Comparison of ENCODE assay signal across 8 cellular contexts in the genomic region with DNA sequence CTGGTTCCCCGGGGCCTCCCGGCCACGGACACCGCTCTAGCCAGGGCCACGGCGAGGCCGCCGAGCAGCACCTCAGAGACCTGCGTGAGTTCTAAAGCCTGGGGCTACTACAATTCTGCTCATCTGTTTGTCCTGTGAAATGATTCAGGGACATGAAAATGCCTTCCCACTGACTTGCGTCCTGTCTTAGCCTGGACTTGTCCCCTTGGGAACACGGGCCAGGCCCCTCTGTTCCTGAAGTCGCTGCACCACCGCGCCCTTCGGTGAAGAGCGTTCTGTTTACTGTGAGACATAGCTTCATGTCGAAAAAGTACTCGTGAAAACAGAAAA. TPM values are rescaled to one million over a fixed set of nuclear protein-coding genes. Genes with fewer than 3 reads are reported as not detected.
A peak's percentile ranks its signal among the peaks of the same experiment; 100 is the strongest.
DNase-seq lines count a peak whose midpoint lies in the region; ATAC-seq and TF ChIP-seq lines count a peak whose summit lies in the region.

No MANE protein-coding gene starts in this region.

- intact Hi-C loops in spleen (cut with DNase I; ENCODE audit: low total_unique reads): no loop called here

- no peak for ATAC-seq in activated naive CD8-positive, alpha-beta T cell treated with anti-CD3 and anti-CD28 coated beads, Interleukin-2, amount 10 ng/mL, durations not matched to agents 7 days and 5 days (ENCODE audit: low read depth)
- ATAC-seq in HG02623 (IDR thresholded peaks at IDR 0.05; ENCODE audit: unreplicated experiment) (no peak), GM18498 (IDR thresholded peaks at IDR 0.05; ENCODE audit: unreplicated experiment) (no peak)

- H3K4me3 ChIP-seq in iPS DF 6.9 (ENCODE audit: low read length) (peak overlapping the region; percentile 22; the same call in 1 of the 2 replicates), spleen (peak overlapping the region; percentile 33 to 68 (median 47))

- H3K4me1 Mint-ChIP-seq in activated naive CD8-positive, alpha-beta T cell treated with anti-CD3 and anti-CD28 coated beads, Interleukin-2, amount 10 ng/mL, durations not matched to agents 7 days and 5 days: peaks cover 13% of the 10 kb centered on the region

- no CpG with 5 or more reads among the region's 18 CpGs for WGBS in iPS DF 6.9 (ENCODE audit: insufficient coverage, insufficient read length)
- 31 to 65% (median 49%) methylated on average over 9 to 18 of the region's 18 CpGs for WGBS in spleen, 5 donors

- no peak for TF ChIP-seq POLR2A in spleen (IDR thresholded peaks at IDR 0.05)

- no peak for TF ChIP-seq CTCF in spleen (IDR thresholded peaks at IDR 0.05 in 8 of 11, conservative IDR thresholded peaks at IDR 0.05 in 3 of 11)

- no peak overlapping the region for H3K27ac Mint-ChIP-seq in activated naive CD8-positive, alpha-beta T cell treated with anti-CD3 and anti-CD28 coated beads, Interleukin-2, amount 10 ng/mL, durations not matched to agents 7 days and 5 days

- H3K27me3 ChIP-seq in iPS DF 6.9 (ENCODE audit: control insufficient read depth, insufficient read depth, low read length) (no peaks in the 10 kb centered on the region), spleen (replicated peaks in 1 of 7) (peaks cover 0 to 20% (median 7%) of the 10 kb centered on the region in 7 donors)

- H3K27ac ChIP-seq in iPS DF 6.9 (ENCODE audit: low read length) (no peak overlapping the region), spleen (peak overlapping the region in 5 of 8 donors; percentile 44 to 79 (median 54))

- DNase-seq in NCI-H146 (lab: John Stamatoyannopoulos, UW) (peak; percentile 11), NCI-H146 treated with DMSO at 0.1 percent for 48 hours (lab: John Stamatoyannopoulos, UW; ENCODE audit: unreplicated experiment) (no peak), iPS DF 6.9 (ENCODE audit: low read depth, low spot score) (no peak), spleen (no peak), NCI-H2107 (lab: John Stamatoyannopoulos, UW) (no peak)
- no peak for DNase-seq in activated naive CD8-positive, alpha-beta T cell treated with anti-CD3 and anti-CD28 coated beads, Interleukin-2, amount 10 ng/mL, durations not matched to agents 7 days and 5 days

- H3K4me1 ChIP-seq in iPS DF 6.9 (ENCODE audit: control insufficient read depth, insufficient read depth, low read length) (no peaks in the 10 kb centered on the region), spleen (peaks cover 6 to 36% (median 19%) of the 10 kb centered on the region in 6 donors)

- peaks cover 22% of the 10 kb centered on the region for H3K36me3 Mint-ChIP-seq in activated naive CD8-positive, alpha-beta T cell treated with anti-CD3 and anti-CD28 coated beads, Interleukin-2, amount 10 ng/mL, durations not matched to agents 7 days and 5 days

- no peaks in the 10 kb centered on the region for H3K9me3 Mint-ChIP-seq in activated naive CD8-positive, alpha-beta T cell treated with anti-CD3 and anti-CD28 coated beads, Interleukin-2, amount 10 ng/mL, durations not matched to agents 7 days and 5 days

- H3K36me3 ChIP-seq in iPS DF 6.9 (ENCODE audit: control insufficient read depth, insufficient read depth, low read length) (peaks cover 12% of the 10 kb centered on the region), spleen (peaks cover 0 to 35% (median 0%) of the 10 kb centered on the region in 6 donors)

- no peaks in the 10 kb centered on the region for H3K27me3 Mint-ChIP-seq in activated naive CD8-positive, alpha-beta T cell treated with anti-CD3 and anti-CD28 coated beads, Interleukin-2, amount 10 ng/mL, durations not matched to agents 7 days and 5 days

- POLR2A ChIA-PET in activated naive CD8-positive, alpha-beta T cell treated with anti-CD3 and anti-CD28 coated beads, Interleukin-2, amount 10 ng/mL, durations not matched to agents 7 days and 5 days (lab: Charles Lee): no interaction called here

- peak overlapping the region; percentile 59 for H3K4me3 Mint-ChIP-seq in activated naive CD8-positive, alpha-beta T cell treated with anti-CD3 and anti-CD28 coated beads, Interleukin-2, amount 10 ng/mL, durations not matched to agents 7 days and 5 days

- H3K9me3 ChIP-seq in iPS DF 6.9 (ENCODE audit: control insufficient read depth, insufficient read depth, low read length): no peaks in the 10 kb centered on the region
- no peaks in the 10 kb centered on the region for H3K9me3 ChIP-seq in spleen

RNA-seq across cellular contexts. Expression of a gene that starts 11.9 kb away (rescaled TPM):
- 10 to 100 TPM in 1 of 2 experiments, 1 to 10 TPM in 1; 9.6 to 10.7 TPM for total RNA-seq in activated naive CD8-positive, alpha-beta T cell treated with anti-CD3 and anti-CD28 coated beads, Interleukin-2, amount 10 ng/mL, durations not matched to agents 7 days and 5 days
- 10 to 100 TPM in 5 of 7 donors, 1 to 10 TPM in 2; 7.8 to 20.6 (median 12.0) TPM for total RNA-seq in spleen
- polyA plus RNA-seq in spleen: 10 to 100 TPM; 18.3 to 32.0 (median 30.2) TPM

RNA-seq across cellular contexts. Expression of a gene that starts 12.6 kb away (rescaled TPM):
- 100 to 1,000 TPM; 130 to 150 TPM for total RNA-seq in activated naive CD8-positive, alpha-beta T cell treated with anti-CD3 and anti-CD28 coated beads, Interleukin-2, amount 10 ng/mL, durations not matched to agents 7 days and 5 days
- 100 to 1,000 TPM in 5 of 7 donors, 10 to 100 TPM in 2; 96.8 to 144 (median 115) TPM for total RNA-seq in spleen
- 10 to 100 TPM; 35.2 to 75.5 (median 55.2) TPM for polyA plus RNA-seq in spleen

RNA-seq across cellular contexts. Expression of a gene that starts 25.6 kb away (rescaled TPM):
- 10 to 100 TPM; 50.1 to 53.9 TPM for total RNA-seq in activated naive CD8-positive, alpha-beta T cell treated with anti-CD3 and anti-CD28 coated beads, Interleukin-2, amount 10 ng/mL, durations not matched to agents 7 days and 5 days
- 1 to 10 TPM; 3.6 to 5.8 (median 4.7) TPM for total RNA-seq in spleen
- 1 to 10 TPM; 1.4 to 3.1 (median 2.2) TPM for polyA plus RNA-seq in spleen

RNA-seq across cellular contexts. Expression of a gene that starts 25.9 kb away (rescaled TPM):
- 10 to 100 TPM; 85.4 to 86.1 TPM for total RNA-seq in activated naive CD8-positive, alpha-beta T cell treated with anti-CD3 and anti-CD28 coated beads, Interleukin-2, amount 10 ng/mL, durations not matched to agents 7 days and 5 days
- total RNA-seq in spleen: 10 to 100 TPM; 31.4 to 43.7 (median 37.1) TPM
- 10 to 100 TPM in 1 of 3 donors, 1 to 10 TPM in 2; 6.4 to 10.8 (median 7.8) TPM for polyA plus RNA-seq in spleen

Comparison
In these comparisons a context has a peak if more than half of its experiments do, and no peak if none do; other contexts are left out.
1. RNA of a gene that starts 25.6 kb away (total RNA-seq): 50.1 to 53.9 TPM in activated naive CD8-positive, alpha-beta T cell treated with anti-CD3 and anti-CD28 coated beads, Interleukin-2, amount 10 ng/mL, durations not matched to agents 7 days and 5 days; 3.6 to 5.8 TPM in spleen; every median in the first group is over 4 times any median in the second.